Comparison of ENCODE assay signal across 17 cellular contexts in genomic region chr22:46526484-46526839, GRCh38.
"Had no signal": no experiment of that assay in that cellular context is flagged by ENCODE, and none has a peak within 500 bp of the region (broad histone marks: within the 10 kb centered on the region; RNA-seq: fewer than 3 reads in every experiment).

No MANE protein-coding gene starts in this region.

- H3K27ac Mint-ChIP-seq: activated naive CD8-positive, alpha-beta T cell treated with anti-CD3 and anti-CD28 coated beads, Interleukin-2, amount 10 ng/mL, durations not matched to agents 7 days and 5 days; activated T-helper 1 cell treated with anti-CD3 and anti-CD28 coated beads, Interleukin-12 subunit alpha, Interleukin-12 subunit beta, Interleukin-2, Interleukin-4 antibody, amounts not matched to agents 30 ng/mL and 10 ng/mL and 1 ng/mL, durations not matched to agents 14 hours and 24 hours and 36 hours; natural killer cell had no signal

- H3K9me3 ChIP-seq: lower lobe of right lung, neutrophil, sigmoid colon, thyroid gland had no signal

- H3K36me3 Mint-ChIP-seq: activated naive CD8-positive, alpha-beta T cell treated with anti-CD3 and anti-CD28 coated beads, Interleukin-2, amount 10 ng/mL, durations not matched to agents 7 days and 5 days; natural killer cell; stimulated activated effector memory CD8-positive, alpha-beta T cell treated with anti-CD3 and anti-CD28 coated beads, Interleukin-12 subunit alpha, Interleukin-12 subunit beta, amount 100 ng/mL, for 72 hours had no signal

- H3K27me3 Mint-ChIP-seq: activated naive CD8-positive, alpha-beta T cell treated with anti-CD3 and anti-CD28 coated beads, Interleukin-2, amount 10 ng/mL, durations not matched to agents 7 days and 5 days had no signal

- H3K4me1 Mint-ChIP-seq: activated naive CD8-positive, alpha-beta T cell treated with anti-CD3 and anti-CD28 coated beads, Interleukin-2, amount 10 ng/mL, durations not matched to agents 7 days and 5 days had no signal

- H2AFZ ChIP-seq: hepatocyte had no signal

- H3K9me3 Mint-ChIP-seq: activated naive CD8-positive, alpha-beta T cell treated with anti-CD3 and anti-CD28 coated beads, Interleukin-2, amount 10 ng/mL, durations not matched to agents 7 days and 5 days; activated T-helper 1 cell treated with anti-CD3 and anti-CD28 coated beads, Interleukin-12 subunit alpha, Interleukin-12 subunit beta, Interleukin-2, Interleukin-4 antibody, amounts not matched to agents 30 ng/mL and 10 ng/mL and 1 ng/mL, durations not matched to agents 14 hours and 24 hours and 36 hours; natural killer cell; stimulated activated effector memory CD8-positive, alpha-beta T cell treated with anti-CD3 and anti-CD28 coated beads, Interleukin-12 subunit alpha, Interleukin-12 subunit beta, amount 100 ng/mL, for 72 hours had no signal

- H3K36me3 ChIP-seq: brain microvascular endothelial cell, lower lobe of right lung, neutrophil, sigmoid colon, thyroid gland, WERI-Rb-1 had no signal

- H3K79me2 ChIP-seq: hepatocyte had no signal

- H3K4me2 ChIP-seq: hepatocyte had no signal

- H3K27ac ChIP-seq: brain microvascular endothelial cell, hepatocyte, lower lobe of right lung, neutrophil, sigmoid colon, WERI-Rb-1 had no signal

- DNase-seq: activated CD4-positive, alpha-beta T cell treated with anti-CD3 and anti-CD28 coated beads, Interleukin-2, amount 50 U/mL, for 48 hours; activated gamma-delta T cell treated with Interleukin-2 at 50 U/mL for 16 hours; activated naive CD8-positive, alpha-beta T cell treated with anti-CD3 and anti-CD28 coated beads, Interleukin-2, amount 10 ng/mL, durations not matched to agents 7 days and 5 days; brain microvascular endothelial cell; effector CD4-positive, alpha-beta T cell; foreskin fibroblast; left colon; natural killer cell; sigmoid colon; stimulated activated CD4-positive, alpha-beta T cell treated with anti-CD3 and anti-CD28 coated beads, Interleukin-4, amount 100 ng/mL, for 24 hours; WERI-Rb-1 had no signal

- H3K4me3 ChIP-seq: hepatocyte, lower lobe of right lung, sigmoid colon, thyroid gland had no signal

- H3K27me3 ChIP-seq: brain microvascular endothelial cell, hepatocyte, neutrophil, thyroid gland had no signal

- H3K4me3 Mint-ChIP-seq: activated naive CD8-positive, alpha-beta T cell treated with anti-CD3 and anti-CD28 coated beads, Interleukin-2, amount 10 ng/mL, durations not matched to agents 7 days and 5 days; activated T-helper 1 cell treated with anti-CD3 and anti-CD28 coated beads, Interleukin-12 subunit alpha, Interleukin-12 subunit beta, Interleukin-2, Interleukin-4 antibody, amounts not matched to agents 30 ng/mL and 10 ng/mL and 1 ng/mL, durations not matched to agents 14 hours and 24 hours and 36 hours; natural killer cell; stimulated activated effector memory CD8-positive, alpha-beta T cell treated with anti-CD3 and anti-CD28 coated beads, Interleukin-12 subunit alpha, Interleukin-12 subunit beta, amount 100 ng/mL, for 72 hours had no signal
